In the genomic region with DNA sequence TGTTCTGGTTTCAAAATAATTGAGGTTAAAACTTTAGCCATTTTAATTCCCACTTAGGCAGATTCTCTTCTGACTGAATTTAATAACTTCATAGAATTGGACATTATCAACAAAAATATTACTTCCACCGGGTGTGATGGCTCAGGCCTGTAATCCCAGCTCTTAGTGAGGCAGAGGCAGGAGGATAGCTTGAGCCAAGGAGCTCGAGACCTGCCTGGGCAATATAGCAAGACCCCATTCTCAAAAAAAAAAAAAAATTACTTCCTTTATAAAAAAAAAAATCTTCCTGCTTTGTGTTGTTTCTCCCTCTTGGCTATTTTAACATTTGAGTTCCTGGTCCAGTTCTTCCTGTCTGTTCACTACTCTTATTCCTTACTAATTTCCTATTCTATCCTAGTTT, we compare ENCODE assay signal across 20 cellular contexts.
"Had no signal": no experiment of that assay in that cellular context is flagged by ENCODE, and none has a peak within 500 bp of the region (broad histone marks: within the 10 kb centered on the region; RNA-seq: fewer than 3 reads in every experiment).

No MANE protein-coding gene starts in this region.

- H3K4me3 Mint-ChIP-seq: activated CD8-positive, alpha-beta T cell treated with anti-CD3 and anti-CD28 coated beads, Interleukin-2, amount 10 ng/mL, durations not matched to agents 7 days and 5 days; activated T-cell treated with anti-CD3 and anti-CD28 coated beads, Interleukin-2, amount 50 U/mL, for 4 hours; endodermal cell; T-helper 2 cell treated with Interferon-gamma antibody and Interleukin-4, amounts not matched to agents 5 μg/mL and 100 μg/mL, for 36 hours had no signal

- H3K9me3 ChIP-seq: lower lobe of right lung, thyroid gland had no signal

- ATAC-seq: activated CD8-positive, alpha-beta T cell treated with anti-CD3 and anti-CD28 coated beads, Interleukin-2, amount 10 ng/mL, durations not matched to agents 7 days and 5 days; activated T-cell treated with anti-CD3 and anti-CD28 coated beads, Interleukin-2, amount 50 U/mL, for 4 hours; foreskin keratinocyte; lower lobe of right lung had no signal

- H3K27ac Mint-ChIP-seq: activated CD8-positive, alpha-beta T cell treated with anti-CD3 and anti-CD28 coated beads, Interleukin-2, amount 10 ng/mL, durations not matched to agents 7 days and 5 days; endodermal cell; T-helper 2 cell treated with Interferon-gamma antibody and Interleukin-4, amounts not matched to agents 5 μg/mL and 100 μg/mL, for 36 hours had no signal

- H3K36me3 ChIP-seq: thyroid gland had no signal

- H3K27ac ChIP-seq: adrenal gland, foreskin keratinocyte, lower lobe of right lung, thyroid gland had no signal

- H3K4me3 ChIP-seq: adrenal gland, dorsolateral prefrontal cortex, lower lobe of right lung, thyroid gland had no signal

- H3K27me3 ChIP-seq: adrenal gland, dorsolateral prefrontal cortex, foreskin keratinocyte, thyroid gland had no signal

- DNase-seq: activated CD4-positive, alpha-beta T cell treated with anti-CD3 and anti-CD28 coated beads for 48 hours; activated CD8-positive, alpha-beta T cell treated with anti-CD3 and anti-CD28 coated beads, Interleukin-2, amount 10 ng/mL, durations not matched to agents 7 days and 5 days; activated effector memory CD4-positive, alpha-beta T cell treated with anti-CD3 and anti-CD28 coated beads, Interleukin-2, amount 50 U/mL, for 16 hours; activated naive CD4-positive, alpha-beta T cell treated with anti-CD3 and anti-CD28 coated beads, Interleukin-2, amount 50 U/mL, for 16 hours; activated T-cell treated with anti-CD3 and anti-CD28 coated beads, Interleukin-2, amount 50 U/mL, for 4 hours; adrenal gland; dorsolateral prefrontal cortex; endodermal cell; foreskin keratinocyte; glutamatergic neuron; hippocampal formation; lower lobe of right lung; occipital lobe; posterior cingulate gyrus; stimulated activated naive CD4-positive, alpha-beta T cell; SW 1271; thyroid gland had no signal

- H3K9me3 Mint-ChIP-seq: activated T-cell treated with anti-CD3 and anti-CD28 coated beads, Interleukin-2, amount 50 U/mL, for 4 hours; endodermal cell; T-helper 2 cell treated with Interferon-gamma antibody and Interleukin-4, amounts not matched to agents 5 μg/mL and 100 μg/mL, for 36 hours had no signal

- H3K4me1 ChIP-seq: lower lobe of right lung, thyroid gland had no signal

- FAIRE-seq: keratinocyte, TTC549 had no signal
